ENCODE assay signal across 12 cellular contexts in genomic region chr4:138007572-138007971, GRCh38.
DNase-seq lines count a peak whose midpoint lies in the region; ATAC-seq and TF ChIP-seq lines count a peak whose summit lies in the region.
"Had no signal": no experiment of that assay in that cellular context is flagged by ENCODE, and none has a peak within 500 bp of the region (broad histone marks: within the 10 kb centered on the region; RNA-seq: fewer than 3 reads in every experiment).

No MANE protein-coding gene starts in this region.

- H3K27ac ChIP-seq in cardiac muscle cell, result no peak overlapping the region
- H3K27ac ChIP-seq in left lung, result no peak overlapping the region

- no peak overlapping the region for H3K27ac Mint-ChIP-seq in stimulated activated naive CD8-positive, alpha-beta T cell treated with anti-CD3 and anti-CD28 coated beads, Interleukin-15, amount 100 ng/mL, for 72 hours
- H3K27ac Mint-ChIP-seq: natural killer cell treated with Interleukin-12 subunit alpha and Interleukin-12 subunit beta and Interleukin-15 and Interleukin-18, amount 100 ng/mL, for 72 hours had no signal

- intact Hi-C loops in Right ventricle myocardium inferior (cut with DNase I), result no loop called here
- intact Hi-C loops in left lung (cut with DNase I), result no loop called here

- H3K4me3 ChIP-seq in cardiac muscle cell, result no peak overlapping the region
- H3K4me3 ChIP-seq in left lung, result no peak overlapping the region

- H3K4me1 ChIP-seq in cardiac muscle cell (ENCODE audit: low read depth) (no peaks in the 10 kb centered on the region), left lung (no peaks in the 10 kb centered on the region)

- H3K9me3 Mint-ChIP-seq in stimulated activated naive CD8-positive, alpha-beta T cell treated with anti-CD3 and anti-CD28 coated beads, Interleukin-15, amount 100 ng/mL, for 72 hours, result no peaks in the 10 kb centered on the region

- H3K4me3 Mint-ChIP-seq in stimulated activated naive CD8-positive, alpha-beta T cell treated with anti-CD3 and anti-CD28 coated beads, Interleukin-15, amount 100 ng/mL, for 72 hours, result no peak overlapping the region
- H3K4me3 Mint-ChIP-seq: natural killer cell treated with Interleukin-12 subunit alpha and Interleukin-12 subunit beta and Interleukin-15 and Interleukin-18, amount 100 ng/mL, for 72 hours had no signal

- H3K9me3 ChIP-seq in cardiac muscle cell (ENCODE audit: low read depth) (no peaks in the 10 kb centered on the region), left lung (no peaks in the 10 kb centered on the region)

- DNase-seq in cardiac muscle cell (ENCODE audit: low read depth in 1 of 2, low spot score in 1 of 2) (peak in 1 of 2 donors; percentile 17), Right ventricle myocardium inferior (ENCODE audit: missing footprints) (no peak), RPMI7951 (ENCODE audit: low read depth) (peak; percentile 5), fibroblast of peridontal ligament (ENCODE audit: extremely low read depth) (peak; percentile 23), left lung (no peak), SHP77 treated with DMSO at 0.1 percent for 48 hours (lab: John Stamatoyannopoulos, UW) (no peak)
- no peak for DNase-seq in stimulated activated naive CD8-positive, alpha-beta T cell treated with anti-CD3 and anti-CD28 coated beads, Interleukin-15, amount 100 ng/mL, for 72 hours
- DNase-seq: islet precursor cell, NCI-H1105 treated with DMSO at 0.1 percent for 48 hours, NCI-H774 had no signal

- no peaks in the 10 kb centered on the region for H3K36me3 ChIP-seq in cardiac muscle cell
- H3K36me3 ChIP-seq in left lung, result no peaks in the 10 kb centered on the region

- peak; percentile 33 for TF ChIP-seq CTCF in cardiac muscle cell (IDR thresholded peaks at IDR 0.05; ENCODE audit: low read depth, low read length)
- no peak for TF ChIP-seq CTCF in left lung (IDR thresholded peaks at IDR 0.05)

- ATAC-seq in Right ventricle myocardium inferior, result no peak
- ATAC-seq in left lung, result no peak
- no peak for ATAC-seq in HG03159 (IDR thresholded peaks at IDR 0.05; ENCODE audit: unreplicated experiment)
- ATAC-seq in stimulated activated naive CD8-positive, alpha-beta T cell treated with anti-CD3 and anti-CD28 coated beads, Interleukin-15, amount 100 ng/mL, for 72 hours, result no peak
- ATAC-seq: natural killer cell treated with Interleukin-12 subunit alpha and Interleukin-12 subunit beta and Interleukin-15 and Interleukin-18, amount 100 ng/mL, for 72 hours had no signal

- H3K27me3 ChIP-seq in cardiac muscle cell (no peaks in the 10 kb centered on the region), left lung (no peaks in the 10 kb centered on the region)

- H3K27me3 Mint-ChIP-seq in stimulated activated naive CD8-positive, alpha-beta T cell treated with anti-CD3 and anti-CD28 coated beads, Interleukin-15, amount 100 ng/mL, for 72 hours, result no peaks in the 10 kb centered on the region
- H3K27me3 Mint-ChIP-seq: natural killer cell treated with Interleukin-12 subunit alpha and Interleukin-12 subunit beta and Interleukin-15 and Interleukin-18, amount 100 ng/mL, for 72 hours had no signal

- no peaks in the 10 kb centered on the region for H3K4me1 Mint-ChIP-seq in stimulated activated naive CD8-positive, alpha-beta T cell treated with anti-CD3 and anti-CD28 coated beads, Interleukin-15, amount 100 ng/mL, for 72 hours

Comparison
In these comparisons a context has a peak if more than half of its experiments do, and no peak if none do; other contexts are left out.
1. DNase-seq: peak in RPMI7951 (single experiment) and fibroblast of peridontal ligament (single experiment); none in Right ventricle myocardium inferior (single experiment), left lung (0 of 2), stimulated activated naive CD8-positive, alpha-beta T cell treated with anti-CD3 and anti-CD28 coated beads, Interleukin-15, amount 100 ng/mL, for 72 hours (0 of 2) and SHP77 treated with DMSO at 0.1 percent for 48 hours (single experiment).